In the genomic region with DNA sequence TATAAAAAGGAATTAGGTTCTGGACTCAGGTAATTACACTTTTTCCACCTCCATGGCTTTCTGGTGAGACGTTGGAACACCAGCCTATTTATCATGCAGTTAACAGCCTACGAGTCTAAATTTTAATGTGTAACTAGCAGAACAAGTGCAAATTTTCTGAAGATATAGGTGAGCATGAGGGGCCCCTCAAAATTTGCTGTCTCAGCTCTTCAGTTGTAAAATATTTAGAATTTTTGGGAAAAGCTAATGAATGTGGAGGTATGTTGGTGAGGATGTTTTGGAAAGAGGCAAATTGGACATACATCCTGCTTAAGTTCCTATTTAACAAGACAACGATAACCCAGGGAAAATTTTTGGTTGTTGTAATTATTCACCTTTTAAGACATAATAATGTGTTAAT, we compare ENCODE assay signal across 37 cellular contexts.
"Had no signal": no experiment of that assay in that cellular context is flagged by ENCODE, and none has a peak within 500 bp of the region (broad histone marks: within the 10 kb centered on the region; RNA-seq: fewer than 3 reads in every experiment).

No MANE protein-coding gene starts in this region.

- DNase-seq: activated B cell treated with CpG ODN at 0.5 μM for 24 hours; activated CD4-positive, alpha-beta memory T cell treated with anti-CD3 and anti-CD28 coated beads for 36 hours; activated CD4-positive, alpha-beta T cell treated with anti-CD3 and anti-CD28 coated beads for 4 hours; activated CD4-positive, alpha-beta T cell treated with anti-CD3 and anti-CD28 coated beads, Interleukin-2, amount 10 ng/mL, durations not matched to agents 24 days and 14 days; activated CD4-positive, alpha-beta T cell treated with anti-CD3 and anti-CD28 coated beads, Interleukin-2, amount 50 U/mL, for 1 hour; activated CD4-positive, alpha-beta T cell treated with anti-CD3 and anti-CD28 coated beads, Interleukin-2, amount 50 U/mL, for 4 hours; activated CD4-positive, CD25-positive, alpha-beta regulatory T cell treated with anti-CD3 and anti-CD28 coated beads, Interleukin-2, amount 50 U/mL, for 72 hours; activated CD8-positive, alpha-beta memory T cell treated with anti-CD3 and anti-CD28 coated beads, Interleukin-2, amount 50 U/mL, for 4 hours; activated CD8-positive, alpha-beta T cell treated with anti-CD3 and anti-CD28 coated beads for 36 hours; activated effector memory CD4-positive, alpha-beta T cell treated with anti-CD3 and anti-CD28 coated beads, Interleukin-2, amount 50 U/mL, for 16 hours; activated gamma-delta T cell treated with Interleukin-2 at 50 U/mL for 16 hours; activated naive CD4-positive, alpha-beta T cell; activated naive CD4-positive, alpha-beta T cell treated with anti-CD3 and anti-CD28 coated beads for 36 hours; activated naive CD4-positive, alpha-beta T cell treated with anti-CD3 and anti-CD28 coated beads, Interleukin-2, amount 50 U/mL, for 16 hours; activated naive CD8-positive, alpha-beta T cell treated with anti-CD3 and anti-CD28 coated beads for 36 hours; activated T-cell treated with anti-CD3 and anti-CD28 coated beads for 4 hours; activated T-cell treated with anti-CD3 and anti-CD28 coated beads, Interleukin-2, amount 50 U/mL, for 1 hour; activated T-cell treated with anti-CD3 and anti-CD28 coated beads, Interleukin-2, amount 50 U/mL, for 4 hours; activated T-cell treated with anti-CD3 and anti-CD28 coated beads, Interleukin-2, amount 50 U/mL, for 72 hours; adrenal gland; amniotic stem cell; caudate nucleus; cerebellar nuclear complex; T-helper 2 cell; T-helper 9 cell had no signal

- H3K4me3 Mint-ChIP-seq: activated B cell treated with CpG ODN at 0.5 μM for 24 hours; activated CD4-positive, alpha-beta memory T cell treated with anti-CD3 and anti-CD28 coated beads for 36 hours; activated CD4-positive, alpha-beta T cell treated with anti-CD3 and anti-CD28 coated beads, Interleukin-2, amount 10 ng/mL, durations not matched to agents 24 days and 14 days; activated CD8-positive, alpha-beta T cell treated with anti-CD3 and anti-CD28 coated beads for 36 hours; activated naive CD4-positive, alpha-beta T cell treated with anti-CD3 and anti-CD28 coated beads for 36 hours; activated naive CD8-positive, alpha-beta T cell treated with anti-CD3 and anti-CD28 coated beads for 36 hours; activated T-cell treated with anti-CD3 and anti-CD28 coated beads, Interleukin-2, amount 50 U/mL, for 4 hours; activated T-cell treated with anti-CD3 and anti-CD28 coated beads, Interleukin-2, amount 50 U/mL, for 72 hours; activated T-helper 1 cell treated with anti-CD3 and anti-CD28 coated beads, Interleukin-12 subunit alpha, Interleukin-12 subunit beta, Interleukin-2, Interleukin-4 antibody, amounts not matched to agents 30 ng/mL and 10 ng/mL and 1 ng/mL, durations not matched to agents 14 hours and 24 hours and 36 hours; activated T-helper 17 cell treated with anti-CD3 and anti-CD28 coated beads, Interleukin-2, amount 50 U/mL, for 72 hours; brain; central memory CD8-positive, alpha-beta T cell; T-helper 1 cell treated with Interleukin-12 subunit alpha and Interleukin-12 subunit beta and Interleukin-4 antibody, amounts not matched to agents 30 μg/mL and 1 μg/mL, for 36 hours; T-helper 2 cell treated with Interferon-gamma antibody and Interleukin-4, amounts not matched to agents 5 μg/mL and 100 μg/mL, for 36 hours had no signal

- H3K36me3 Mint-ChIP-seq: activated CD4-positive, alpha-beta memory T cell treated with anti-CD3 and anti-CD28 coated beads for 36 hours; activated naive CD4-positive, alpha-beta T cell treated with anti-CD3 and anti-CD28 coated beads, Interleukin-2, amount 50 U/mL, for 72 hours; activated naive CD8-positive, alpha-beta T cell treated with anti-CD3 and anti-CD28 coated beads for 36 hours; brain had no signal

- H3K4me1 Mint-ChIP-seq: activated B cell treated with CpG ODN at 0.5 μM for 24 hours; activated T-helper 17 cell treated with anti-CD3 and anti-CD28 coated beads, Interleukin-2, amount 50 U/mL, for 72 hours; brain; central memory CD8-positive, alpha-beta T cell had no signal

- H3K36me3 ChIP-seq: adrenal gland, ascending aorta, cardiac muscle cell had no signal

- H3K27me3 Mint-ChIP-seq: activated B cell treated with CpG ODN at 0.5 μM for 24 hours; activated CD4-positive, alpha-beta T cell treated with anti-CD3 and anti-CD28 coated beads, Interleukin-2, amount 10 ng/mL, durations not matched to agents 24 days and 14 days; activated CD8-positive, alpha-beta T cell treated with anti-CD3 and anti-CD28 coated beads for 36 hours; brain; central memory CD8-positive, alpha-beta T cell had no signal

- H3K9me3 ChIP-seq: adrenal gland, ascending aorta had no signal

- H3K9me3 Mint-ChIP-seq: activated CD4-positive, alpha-beta memory T cell treated with anti-CD3 and anti-CD28 coated beads for 36 hours; activated CD8-positive, alpha-beta T cell treated with anti-CD3 and anti-CD28 coated beads for 36 hours; activated naive CD4-positive, alpha-beta T cell treated with anti-CD3 and anti-CD28 coated beads for 36 hours; activated naive CD8-positive, alpha-beta T cell treated with anti-CD3 and anti-CD28 coated beads for 36 hours; activated T-cell treated with anti-CD3 and anti-CD28 coated beads, Interleukin-2, amount 50 U/mL, for 4 hours; activated T-helper 1 cell treated with anti-CD3 and anti-CD28 coated beads, Interleukin-12 subunit alpha, Interleukin-12 subunit beta, Interleukin-2, Interleukin-4 antibody, amounts not matched to agents 30 ng/mL and 10 ng/mL and 1 ng/mL, durations not matched to agents 14 hours and 24 hours and 36 hours; activated T-helper 17 cell treated with anti-CD3 and anti-CD28 coated beads, Interleukin-2, amount 50 U/mL, for 72 hours; central memory CD8-positive, alpha-beta T cell; T-helper 1 cell treated with Interleukin-12 subunit alpha and Interleukin-12 subunit beta and Interleukin-4 antibody, amounts not matched to agents 30 μg/mL and 1 μg/mL, for 36 hours; T-helper 2 cell treated with Interferon-gamma antibody and Interleukin-4, amounts not matched to agents 5 μg/mL and 100 μg/mL, for 36 hours had no signal

- ATAC-seq: activated CD8-positive, alpha-beta T cell treated with anti-CD3 and anti-CD28 coated beads for 36 hours; activated naive CD4-positive, alpha-beta T cell treated with anti-CD3 and anti-CD28 coated beads, Interleukin-2, amount 50 U/mL, for 72 hours; activated T-cell treated with anti-CD3 and anti-CD28 coated beads, Interleukin-2, amount 50 U/mL, for 4 hours; activated T-cell treated with anti-CD3 and anti-CD28 coated beads, Interleukin-2, amount 50 U/mL, for 72 hours; activated T-helper 17 cell treated with anti-CD3 and anti-CD28 coated beads, Interleukin-2, amount 50 U/mL, for 72 hours had no signal

- H3K4me3 ChIP-seq: adrenal gland, ascending aorta, cardiac muscle cell had no signal

- FAIRE-seq: bronchial epithelial cell, TTC549 had no signal

- H3K4me1 ChIP-seq: adrenal gland, ascending aorta had no signal

- H3K27me3 ChIP-seq: adrenal gland, ascending aorta, cardiac muscle cell had no signal

- H3K27ac Mint-ChIP-seq: activated B cell treated with CpG ODN at 0.5 μM for 24 hours; activated CD4-positive, alpha-beta memory T cell treated with anti-CD3 and anti-CD28 coated beads for 36 hours; activated CD4-positive, alpha-beta T cell treated with anti-CD3 and anti-CD28 coated beads, Interleukin-2, amount 10 ng/mL, durations not matched to agents 24 days and 14 days; activated CD8-positive, alpha-beta T cell treated with anti-CD3 and anti-CD28 coated beads for 36 hours; activated naive CD4-positive, alpha-beta T cell treated with anti-CD3 and anti-CD28 coated beads for 36 hours; activated naive CD4-positive, alpha-beta T cell treated with anti-CD3 and anti-CD28 coated beads, Interleukin-2, amount 50 U/mL, for 72 hours; activated naive CD8-positive, alpha-beta T cell treated with anti-CD3 and anti-CD28 coated beads for 36 hours; activated T-cell treated with anti-CD3 and anti-CD28 coated beads, Interleukin-2, amount 50 U/mL, for 72 hours; activated T-helper 1 cell treated with anti-CD3 and anti-CD28 coated beads, Interleukin-12 subunit alpha, Interleukin-12 subunit beta, Interleukin-2, Interleukin-4 antibody, amounts not matched to agents 30 ng/mL and 10 ng/mL and 1 ng/mL, durations not matched to agents 14 hours and 24 hours and 36 hours; activated T-helper 17 cell treated with anti-CD3 and anti-CD28 coated beads, Interleukin-2, amount 50 U/mL, for 72 hours; brain; T-helper 1 cell treated with Interleukin-12 subunit alpha and Interleukin-12 subunit beta and Interleukin-4 antibody, amounts not matched to agents 30 μg/mL and 1 μg/mL, for 36 hours; T-helper 2 cell treated with Interferon-gamma antibody and Interleukin-4, amounts not matched to agents 5 μg/mL and 100 μg/mL, for 36 hours had no signal

- H3K27ac ChIP-seq: adrenal gland, ascending aorta, cardiac muscle cell, VCaP had no signal
